ENCODE assay signal across 18 cellular contexts in genomic region chr13:49046002-49046401, GRCh38.
"Had no signal": no experiment of that assay in that cellular context is flagged by ENCODE, and none has a peak within 500 bp of the region (broad histone marks: within the 10 kb centered on the region; RNA-seq: fewer than 3 reads in every experiment).

No MANE protein-coding gene starts in this region.

- H3K4me1 ChIP-seq: psoas muscle, spleen had no signal

- DNase-seq: activated CD4-positive, alpha-beta T cell treated with anti-CD3 and anti-CD28 coated beads for 48 hours; activated CD8-positive, alpha-beta memory T cell treated with anti-CD3 and anti-CD28 coated beads, Interleukin-2, amount 50 U/mL, for 48 hours; activated CD8-positive, alpha-beta T cell treated with anti-CD3 and anti-CD28 coated beads, Interleukin-2, amount 10 ng/mL, durations not matched to agents 7 days and 5 days; activated naive CD4-positive, alpha-beta T cell; effector CD8-positive, alpha-beta T cell; foreskin keratinocyte; immature natural killer cell; mammary epithelial cell; nephron progenitor cell; psoas muscle; spleen; stimulated activated CD4-positive, alpha-beta T cell treated with anti-CD3 and anti-CD28 coated beads, Interleukin-1b, Interleukin-23, amount 100 ng/mL, for 48 hours; stimulated activated naive CD4-positive, alpha-beta T cell; substantia nigra had no signal

- H3K4me1 Mint-ChIP-seq: nephron progenitor cell had no signal

- H3K4me3 ChIP-seq: coronary artery, psoas muscle, spleen had no signal

- H3K4me3 Mint-ChIP-seq: activated CD8-positive, alpha-beta T cell treated with anti-CD3 and anti-CD28 coated beads, Interleukin-2, amount 10 ng/mL, durations not matched to agents 7 days and 5 days; immature natural killer cell; nephron progenitor cell; T-helper 1 cell treated with Interleukin-12 subunit alpha and Interleukin-12 subunit beta and Interleukin-4 antibody, amounts not matched to agents 30 μg/mL and 1 μg/mL, for 36 hours; WTC11 had no signal

- H3K27ac Mint-ChIP-seq: activated CD8-positive, alpha-beta T cell treated with anti-CD3 and anti-CD28 coated beads, Interleukin-2, amount 10 ng/mL, durations not matched to agents 7 days and 5 days; nephron progenitor cell; T-helper 1 cell treated with Interleukin-12 subunit alpha and Interleukin-12 subunit beta and Interleukin-4 antibody, amounts not matched to agents 30 μg/mL and 1 μg/mL, for 36 hours; WTC11 had no signal

- H3K9me3 Mint-ChIP-seq: immature natural killer cell had no signal

- H3K27me3 ChIP-seq: foreskin keratinocyte, spleen had no signal

- ATAC-seq: activated CD8-positive, alpha-beta T cell treated with anti-CD3 and anti-CD28 coated beads, Interleukin-2, amount 10 ng/mL, durations not matched to agents 7 days and 5 days; foreskin keratinocyte; psoas muscle; sciatic nerve; WTC11 had no signal
